14 cellular contexts compared by ENCODE assay signal in genomic region chr11:69312418-69313399, GRCh38. TPM values are rescaled to one million over a fixed set of nuclear protein-coding genes. Genes with fewer than 3 reads are reported as not detected.
A peak's percentile ranks its signal among the peaks of the same experiment; 100 is the strongest.
DNase-seq lines count a peak whose midpoint lies in the region; ATAC-seq and TF ChIP-seq lines count a peak whose summit lies in the region.
"Had no signal": no experiment of that assay in that cellular context is flagged by ENCODE, and none has a peak within 500 bp of the region (broad histone marks: within the 10 kb centered on the region; RNA-seq: fewer than 3 reads in every experiment).

No MANE protein-coding gene starts in this region.

- H3K27ac ChIP-seq in A673 (ENCODE audit: low read depth, low read length, poor library complexity, severe bottlenecking) (peak overlapping the region; percentile 94), HL-60 (replicated peaks) (peak overlapping the region; percentile 93)
- H3K27ac ChIP-seq: brain microvascular endothelial cell had no signal

- H3K4me1 Mint-ChIP-seq in chondrocyte (ENCODE audit: low read depth) (peaks cover 17% of the 10 kb centered on the region), endothelial cell (ENCODE audit: unreplicated experiment) (peaks cover 12% of the 10 kb centered on the region)

- CTCF ChIA-PET in A673 (lab: Charles Lee), result interaction anchor here (0.6 to 1.4 kb wide), 6 partner anchors 20 to 309 kb away, joined by 3 to 4 read pairs (median 3); no protein-coding TSS in a partner anchor

- H3K9me3 Mint-ChIP-seq in chondrocyte (ENCODE audit: low read depth), result peaks cover 4% of the 10 kb centered on the region
- no peaks in the 10 kb centered on the region for H3K9me3 Mint-ChIP-seq in endothelial cell (ENCODE audit: unreplicated experiment)
- H3K9me3 Mint-ChIP-seq: stimulated activated naive CD8-positive, alpha-beta T cell treated with anti-CD3 and anti-CD28 coated beads, Interleukin-15, amount 100 ng/mL, for 72 hours had no signal

- peaks cover 78% of the 10 kb centered on the region for H3K4me1 ChIP-seq in A673 (ENCODE audit: insufficient read depth, low read length, poor library complexity, severe bottlenecking)

- no peak for TF ChIP-seq CTCF in A673 (conservative IDR thresholded peaks at IDR 0.05; ENCODE audit: low read depth, low read length)
- no peak for TF ChIP-seq CTCF in HL-60 (IDR thresholded peaks at IDR 0.05; ENCODE audit: insufficient read depth, low read length)
- no peak for TF ChIP-seq CTCF in chondrocyte (IDR thresholded peaks at IDR 0.05)
- no peak for TF ChIP-seq CTCF in endothelial cell (IDR thresholded peaks at IDR 0.05; ENCODE audit: unreplicated experiment)

- H3K36me3 Mint-ChIP-seq in chondrocyte (ENCODE audit: low read depth) (peaks cover 1% of the 10 kb centered on the region), endothelial cell (ENCODE audit: low read depth, unreplicated experiment) (no peaks in the 10 kb centered on the region)

- BruUV-seq in A673 (replicated peaks; lab: Mats Ljungman, UMichigan), result no TSS peak

- H3K4me3 Mint-ChIP-seq in chondrocyte (ENCODE audit: unreplicated experiment) (no peak overlapping the region), endothelial cell (ENCODE audit: unreplicated experiment) (no peak overlapping the region)

- H3K27me3 ChIP-seq in A673 (replicated peaks; ENCODE audit: insufficient read depth, low read depth, low read length, poor library complexity) (no peaks in the 10 kb centered on the region), HL-60 (ENCODE audit: insufficient read depth, poor library complexity, severe bottlenecking) (no peaks in the 10 kb centered on the region)
- H3K27me3 ChIP-seq: brain microvascular endothelial cell had no signal

- peak; percentile 90 for DNase-seq in A673 (ENCODE audit: low spot score)
- no peak for DNase-seq in HL-60 (ENCODE audit: low read depth in 1 of 2, low spot score in 1 of 2)
- DNase-seq in chondrocyte (ENCODE audit: low spot score), result peak; percentile 38
- DNase-seq in mesenteric fat pad (ENCODE audit: low spot score), result peak; percentile 87
- no peak for DNase-seq in middle frontal gyrus (ENCODE audit: extremely low spot score, low spot score)
- no peak for DNase-seq in endothelial cell (ENCODE audit: low spot score)
- DNase-seq: brain microvascular endothelial cell; C1 segment of cervical spinal cord; hippocampal formation; NCI-H1436 treated with DMSO at 0.1 percent for 48 hours; stimulated activated naive CD8-positive, alpha-beta T cell treated with anti-CD3 and anti-CD28 coated beads, Interleukin-15, amount 100 ng/mL, for 72 hours had no signal

- intact Hi-C loops in A673 (cut with micrococcal nuclease; ENCODE audit: unreplicated experiment), result loop anchor here (1.0 to 5.0 kb wide), 2 partner anchors 310 to 325 kb away; no protein-coding TSS in a partner anchor

- H3K36me3 ChIP-seq in A673 (ENCODE audit: insufficient read depth, low read length, poor library complexity, severe bottlenecking), result peaks cover 32% of the 10 kb centered on the region
- H3K36me3 ChIP-seq: brain microvascular endothelial cell had no signal

- POLR2A ChIA-PET in A673 (lab: Charles Lee; ENCODE audit: low non-redundant PET), result interaction anchor here (0.6 to 0.7 kb wide), 6 partner anchors 13 to 1085 kb away, joined by 4 to 7 read pairs (median 4); partner anchors contain the start of gene MYEOV

- H3K27me3 Mint-ChIP-seq in chondrocyte (ENCODE audit: low read depth) (peaks cover 5% of the 10 kb centered on the region), endothelial cell (ENCODE audit: unreplicated experiment) (peaks cover 14% of the 10 kb centered on the region)

- peak overlapping the region; percentile 5 for H3K4me3 ChIP-seq in A673 (ENCODE audit: low read depth, low read length, poor library complexity, severe bottlenecking)
- no peak overlapping the region for H3K4me3 ChIP-seq in HL-60 (replicated peaks; ENCODE audit: insufficient read depth, low read length)

- H3K9me3 ChIP-seq in A673 (ENCODE audit: low read depth, low read length, poor library complexity, severe bottlenecking), result no peaks in the 10 kb centered on the region

- no peak overlapping the region for H3K27ac Mint-ChIP-seq in chondrocyte (ENCODE audit: unreplicated experiment)
- no peak overlapping the region for H3K27ac Mint-ChIP-seq in endothelial cell (ENCODE audit: unreplicated experiment)

- ATAC-seq in GM19397 (IDR thresholded peaks at IDR 0.05; ENCODE audit: unreplicated experiment), result no peak
- ATAC-seq in GM21367 (IDR thresholded peaks at IDR 0.05; ENCODE audit: unreplicated experiment), result no peak
- ATAC-seq: HCT116 had no signal

RNA-seq across cellular contexts. Expression of gene MYEOV, which starts 18.8 kb away (rescaled TPM):
- total RNA-seq in A673 (2021) (174 and 192 TPM in 2 replicates), chondrocyte (0.87 TPM in 1 of 3 replicates, not detected in the others), mesenteric fat pad (31.4 TPM), endothelial cell (ENCODE audit: unreplicated experiment) (not detected)

Comparison
In these comparisons a context has a peak if more than half of its experiments do, and no peak if none do; other contexts are left out.
1. DNase-seq: peak in A673 (single experiment), chondrocyte (single experiment) and mesenteric fat pad (single experiment); none in HL-60 (0 of 2), middle frontal gyrus (single experiment) and endothelial cell (single experiment).
2. RNA of gene MYEOV, which starts 18.8 kb away (total RNA-seq): 174 to 192 TPM in A673 and 31.4 TPM in mesenteric fat pad (single experiment); 0.87 TPM in chondrocyte and not detected in endothelial cell (single experiment); every median in the first group is over 10 times any median in the second.